Comparison of ENCODE assay signal across 1 cellular context in genomic region chr16:68269793-68270192, GRCh38.
A peak's percentile ranks its signal among the peaks of the same experiment; 100 is the strongest.
TF ChIP-seq lines count a peak whose summit lies in the region.

No MANE protein-coding gene starts in this region.

TF ChIP-seq in HepG2, 621 proteins besides CTCF, POLR2A, EP300 and RAD21:
- peak; percentile 51 for TF ChIP-seq ZMYM3 (CRISPR knock-in tag; IDR thresholded peaks at IDR 0.05)
- TF ChIP-seq SP5 (CRISPR knock-in tag; IDR thresholded peaks at IDR 0.05; ENCODE audit: borderline replicate concordance, low read depth), result no peak
- no peak for TF ChIP-seq RERE (CRISPR knock-in tag; IDR thresholded peaks at IDR 0.05; ENCODE audit: low read depth)
- 0 out of 2 replicates have a peak, but pooled peaks have one; percentile 7 for TF ChIP-seq ARID4A (CRISPR knock-in tag; IDR thresholded peaks at IDR 0.05; ENCODE audit: borderline replicate concordance)
- no peak for TF ChIP-seq TIGD3 (CRISPR knock-in tag; IDR thresholded peaks at IDR 0.05; ENCODE audit: borderline replicate concordance)
- TF ChIP-seq ZNF362 (CRISPR knock-in tag; IDR thresholded peaks at IDR 0.05; ENCODE audit: borderline replicate concordance), result peak; percentile 24; the same call in 1 of the 2 replicates
- peak; percentile 55; the same call in 1 of the 2 replicates for TF ChIP-seq ZNF770 (CRISPR knock-in tag; IDR thresholded peaks at IDR 0.05)
- TF ChIP-seq ZSCAN5A (CRISPR knock-in tag; IDR thresholded peaks at IDR 0.05; ENCODE audit: borderline replicate concordance), result 0 out of 2 replicates have a peak, but pooled peaks have one; percentile 41
- peak; percentile 98 for TF ChIP-seq ZNF121 (CRISPR knock-in tag; IDR thresholded peaks at IDR 0.05)
- no peak for TF ChIP-seq THAP11 (CRISPR knock-in tag; IDR thresholded peaks at IDR 0.05)
